ENCODE assay signal across 1 cellular context in genomic region chr9:128341435-128341849, GRCh38.
A peak's percentile ranks its signal among the peaks of the same experiment; 100 is the strongest.
TF ChIP-seq lines count a peak whose summit lies in the region.

No MANE protein-coding gene starts in this region.

TF ChIP-seq in HepG2, 621 proteins besides CTCF, POLR2A, EP300 and RAD21 (continues in another document):
- TF ChIP-seq STAG1 (CRISPR knock-in tag; IDR thresholded peaks at IDR 0.05) (peak; percentile 75), HCFC1 (IDR thresholded peaks at IDR 0.05; ENCODE audit: low read depth, low read length) (peak; percentile 8; the same call in 1 of the 2 replicates), ZNF501 (CRISPR knock-in tag; IDR thresholded peaks at IDR 0.05) (peak; percentile 49; the same call in 1 of the 2 replicates), ZNF503 (CRISPR knock-in tag; IDR thresholded peaks at IDR 0.05) (no peak), ZNF580 (CRISPR knock-in tag; IDR thresholded peaks at IDR 0.05; ENCODE audit: borderline replicate concordance, low read depth) (0 out of 2 replicates have a peak, but pooled peaks have one; percentile 15), SKIL (CRISPR knock-in tag; IDR thresholded peaks at IDR 0.05; ENCODE audit: borderline replicate concordance) (no peak), THAP11 (CRISPR knock-in tag; IDR thresholded peaks at IDR 0.05) (peak; percentile 74; the same call in 1 of the 2 replicates), GATAD1 (CRISPR knock-in tag; IDR thresholded peaks at IDR 0.05) (0 out of 2 replicates have a peak, but pooled peaks have one; percentile 42), MED1 (CRISPR knock-in tag; IDR thresholded peaks at IDR 0.05) (no peak), ZNF225 (CRISPR knock-in tag; IDR thresholded peaks at IDR 0.05) (no peak), SAP130 (CRISPR knock-in tag; IDR thresholded peaks at IDR 0.05; ENCODE audit: low read depth) (peak; percentile 58; the same call in 1 of the 2 replicates), ZNF556 (CRISPR knock-in tag; IDR thresholded peaks at IDR 0.05; ENCODE audit: borderline replicate concordance) (0 out of 2 replicates have a peak, but pooled peaks have one; percentile 33), ZNF574 (CRISPR knock-in tag; IDR thresholded peaks at IDR 0.05) (peak; percentile 40; the same call in 1 of the 2 replicates), SMC3 (IDR thresholded peaks at IDR 0.05; ENCODE audit: low read length) (peak; percentile 60), ZHX1 (CRISPR knock-in tag; IDR thresholded peaks at IDR 0.05; ENCODE audit: low read depth) (no peak), ZNF143 (CRISPR knock-in tag; IDR thresholded peaks at IDR 0.05) (peak; percentile 27; the same call in 1 of the 2 replicates), ZFYVE20 (CRISPR knock-in tag; IDR thresholded peaks at IDR 0.05; ENCODE audit: borderline replicate concordance, low read depth) (no peak), PITX1 (CRISPR knock-in tag; IDR thresholded peaks at IDR 0.05) (no peak), HNF1A (IDR thresholded peaks at IDR 0.05; ENCODE audit: low read depth) (no peak), HNF1A (CRISPR knock-in tag; IDR thresholded peaks at IDR 0.05; ENCODE audit: borderline replicate concordance) (no peak), SRY (CRISPR knock-in tag; IDR thresholded peaks at IDR 0.05) (0 out of 2 replicates have a peak, but pooled peaks have one; percentile 18), ZMYM3 (CRISPR knock-in tag; IDR thresholded peaks at IDR 0.05) (0 out of 2 replicates have a peak, but pooled peaks have one; percentile 24), GABPA (IDR thresholded peaks at IDR 0.05; ENCODE audit: low read depth, low read length) (no peak), GABPA (CRISPR knock-in tag; IDR thresholded peaks at IDR 0.05; ENCODE audit: low read depth) (peak; percentile 43; the same call in 1 of the 2 replicates), ZNF629 (CRISPR knock-in tag; conservative IDR thresholded peaks at IDR 0.05) (0 out of 2 replicates have a peak, but pooled peaks have one; percentile 20), HDAC1 (CRISPR knock-in tag; IDR thresholded peaks at IDR 0.05) (0 out of 2 replicates have a peak, but pooled peaks have one; percentile 16), NR2F6 (IDR thresholded peaks at IDR 0.05) (0 out of 2 replicates have a peak, but pooled peaks have one; percentile 5), NR2F6 (CRISPR knock-in tag; IDR thresholded peaks at IDR 0.05) (peak; percentile 55), PLRG1 (conservative IDR thresholded peaks at IDR 0.05) (no peak), PRMT3 (CRISPR knock-in tag; IDR thresholded peaks at IDR 0.05; ENCODE audit: borderline replicate concordance, low read depth) (no peak)
- TF ChIP-seq, protein P1, sequence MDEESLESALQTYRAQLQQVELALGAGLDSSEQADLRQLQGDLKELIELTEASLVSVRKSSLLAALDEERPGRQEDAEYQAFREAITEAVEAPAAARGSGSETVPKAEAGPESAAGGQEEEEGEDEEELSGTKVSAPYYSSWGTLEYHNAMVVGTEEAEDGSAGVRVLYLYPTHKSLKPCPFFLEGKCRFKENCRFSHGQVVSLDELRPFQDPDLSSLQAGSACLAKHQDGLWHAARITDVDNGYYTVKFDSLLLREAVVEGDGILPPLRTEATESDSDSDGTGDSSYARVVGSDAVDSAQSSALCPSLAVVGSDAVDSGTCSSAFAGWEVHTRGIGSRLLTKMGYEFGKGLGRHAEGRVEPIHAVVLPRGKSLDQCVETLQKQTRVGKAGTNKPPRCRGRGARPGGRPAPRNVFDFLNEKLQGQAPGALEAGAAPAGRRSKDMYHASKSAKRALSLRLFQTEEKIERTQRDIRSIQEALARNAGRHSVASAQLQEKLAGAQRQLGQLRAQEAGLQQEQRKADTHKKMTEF (CRISPR knock-in tag; IDR thresholded peaks at IDR 0.05): no peak
- TF ChIP-seq, protein P2, sequence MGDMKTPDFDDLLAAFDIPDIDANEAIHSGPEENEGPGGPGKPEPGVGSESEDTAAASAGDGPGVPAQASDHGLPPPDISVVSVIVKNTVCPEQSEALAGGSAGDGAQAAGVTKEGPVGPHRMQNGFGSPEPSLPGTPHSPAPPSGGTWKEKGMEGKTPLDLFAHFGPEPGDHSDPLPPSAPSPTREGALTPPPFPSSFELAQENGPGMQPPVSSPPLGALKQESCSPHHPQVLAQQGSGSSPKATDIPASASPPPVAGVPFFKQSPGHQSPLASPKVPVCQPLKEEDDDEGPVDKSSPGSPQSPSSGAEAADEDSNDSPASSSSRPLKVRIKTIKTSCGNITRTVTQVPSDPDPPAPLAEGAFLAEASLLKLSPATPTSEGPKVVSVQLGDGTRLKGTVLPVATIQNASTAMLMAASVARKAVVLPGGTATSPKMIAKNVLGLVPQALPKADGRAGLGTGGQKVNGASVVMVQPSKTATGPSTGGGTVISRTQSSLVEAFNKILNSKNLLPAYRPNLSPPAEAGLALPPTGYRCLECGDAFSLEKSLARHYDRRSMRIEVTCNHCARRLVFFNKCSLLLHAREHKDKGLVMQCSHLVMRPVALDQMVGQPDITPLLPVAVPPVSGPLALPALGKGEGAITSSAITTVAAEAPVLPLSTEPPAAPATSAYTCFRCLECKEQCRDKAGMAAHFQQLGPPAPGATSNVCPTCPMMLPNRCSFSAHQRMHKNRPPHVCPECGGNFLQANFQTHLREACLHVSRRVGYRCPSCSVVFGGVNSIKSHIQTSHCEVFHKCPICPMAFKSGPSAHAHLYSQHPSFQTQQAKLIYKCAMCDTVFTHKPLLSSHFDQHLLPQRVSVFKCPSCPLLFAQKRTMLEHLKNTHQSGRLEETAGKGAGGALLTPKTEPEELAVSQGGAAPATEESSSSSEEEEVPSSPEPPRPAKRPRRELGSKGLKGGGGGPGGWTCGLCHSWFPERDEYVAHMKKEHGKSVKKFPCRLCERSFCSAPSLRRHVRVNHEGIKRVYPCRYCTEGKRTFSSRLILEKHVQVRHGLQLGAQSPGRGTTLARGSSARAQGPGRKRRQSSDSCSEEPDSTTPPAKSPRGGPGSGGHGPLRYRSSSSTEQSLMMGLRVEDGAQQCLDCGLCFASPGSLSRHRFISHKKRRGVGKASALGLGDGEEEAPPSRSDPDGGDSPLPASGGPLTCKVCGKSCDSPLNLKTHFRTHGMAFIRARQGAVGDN (CRISPR knock-in tag; IDR thresholded peaks at IDR 0.05): 0 out of 2 replicates have a peak, but pooled peaks have one; percentile 4
- TF ChIP-seq, protein P3, sequence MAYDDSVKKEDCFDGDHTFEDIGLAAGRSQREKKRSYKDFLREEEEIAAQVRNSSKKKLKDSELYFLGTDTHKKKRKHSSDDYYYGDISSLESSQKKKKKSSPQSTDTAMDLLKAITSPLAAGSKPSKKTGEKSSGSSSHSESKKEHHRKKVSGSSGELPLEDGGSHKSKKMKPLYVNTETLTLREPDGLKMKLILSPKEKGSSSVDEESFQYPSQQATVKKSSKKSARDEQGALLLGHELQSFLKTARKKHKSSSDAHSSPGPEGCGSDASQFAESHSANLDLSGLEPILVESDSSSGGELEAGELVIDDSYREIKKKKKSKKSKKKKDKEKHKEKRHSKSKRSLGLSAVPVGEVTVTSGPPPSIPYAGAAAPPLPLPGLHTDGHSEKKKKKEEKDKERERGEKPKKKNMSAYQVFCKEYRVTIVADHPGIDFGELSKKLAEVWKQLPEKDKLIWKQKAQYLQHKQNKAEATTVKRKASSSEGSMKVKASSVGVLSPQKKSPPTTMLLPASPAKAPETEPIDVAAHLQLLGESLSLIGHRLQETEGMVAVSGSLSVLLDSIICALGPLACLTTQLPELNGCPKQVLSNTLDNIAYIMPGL (CRISPR knock-in tag; IDR thresholded peaks at IDR 0.05; ENCODE audit: borderline replicate concordance in 1 of 2, low read depth in 1 of 2): peak; percentile 67 to 87; a peak in 3 of 4 replicates
